8 cellular contexts compared by ENCODE assay signal in the genomic region with DNA sequence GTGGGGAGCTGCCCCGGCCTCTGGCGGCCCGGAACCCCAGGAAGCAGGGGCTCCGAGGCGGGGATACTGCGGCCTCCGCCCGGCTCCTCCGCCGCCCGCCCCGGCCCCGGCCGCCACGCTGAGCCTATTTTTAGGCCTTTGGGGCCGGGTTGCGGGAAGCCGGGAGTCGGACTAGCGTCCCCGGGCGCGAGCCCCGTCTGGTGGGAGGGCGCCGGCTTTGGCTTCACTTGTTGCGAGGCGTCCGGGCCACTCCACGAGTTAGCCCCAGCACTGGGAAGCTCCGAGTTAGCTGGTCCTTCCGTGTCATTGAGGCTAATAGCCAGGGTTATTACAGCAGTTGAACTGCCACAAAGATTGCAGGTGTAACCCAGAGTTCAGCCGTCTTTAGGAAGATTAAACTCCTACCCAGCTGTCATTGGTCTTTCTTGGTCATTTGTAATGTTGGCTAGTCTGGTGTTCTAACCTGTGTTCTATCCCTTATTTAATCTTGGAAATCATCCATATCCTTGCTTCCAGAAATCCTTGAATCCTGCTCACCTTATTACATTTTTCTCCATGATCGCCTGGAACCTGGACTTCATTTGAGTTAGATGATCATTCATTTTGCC. TPM values are rescaled to one million over a fixed set of nuclear protein-coding genes. Genes with fewer than 3 reads are reported as not detected.
DNase-seq lines count a peak whose midpoint lies in the region; ATAC-seq and TF ChIP-seq lines count a peak whose summit lies in the region.

No MANE protein-coding gene starts in this region.

- peak overlapping the region; percentile 74 for H3K27ac ChIP-seq in CD4-positive, CD25-positive, alpha-beta regulatory T cell (ENCODE audit: insufficient read depth, low read length, poor library complexity, severe bottlenecking)
- H3K27ac ChIP-seq in PC-9 = peak overlapping the region; percentile 53; the same call in 1 of the 2 replicates
- peak overlapping the region in 4 of 5 donors; percentile 95 to 97 (median 96) for H3K27ac ChIP-seq in adrenal gland
- peak overlapping the region; percentile 95 for H3K27ac ChIP-seq in rectal smooth muscle tissue (ENCODE audit: low read depth, low read length)

- peak in 1 of 2 donors; percentile 13 for TF ChIP-seq POLR2A in adrenal gland (IDR thresholded peaks at IDR 0.05)

- intact Hi-C loops in PC-9 (cut with micrococcal nuclease; ENCODE audit: unreplicated experiment) = loop anchor here (5.0 kb wide), 1 partner anchor 95 kb away; a partner anchor contains a TSS
- intact Hi-C loops in adrenal gland (cut with DNase I) = no loop called here

- no peaks in the 10 kb centered on the region for H3K9me2 ChIP-seq in PC-9 (ENCODE audit: insufficient read depth)

- H3K36me3 Mint-ChIP-seq in CD4-positive, CD25-positive, alpha-beta regulatory T cell = peaks cover 10% of the 10 kb centered on the region

- H3K9me3 Mint-ChIP-seq in CD4-positive, CD25-positive, alpha-beta regulatory T cell = no peaks in the 10 kb centered on the region

- H3K4me3 ChIP-seq in CD4-positive, CD25-positive, alpha-beta regulatory T cell (ENCODE audit: low read depth, low read length) = peak overlapping the region; percentile 65
- peak overlapping the region; percentile 81 for H3K4me3 ChIP-seq in PC-9
- H3K4me3 ChIP-seq in adrenal gland = peak overlapping the region in 3 of 4 donors; percentile 72 to 86 (median 82)
- H3K4me3 ChIP-seq in rectal smooth muscle tissue (ENCODE audit: low read length) = peak overlapping the region; percentile 78

- no peaks in the 10 kb centered on the region for H3K9me3 ChIP-seq in CD4-positive, CD25-positive, alpha-beta regulatory T cell (ENCODE audit: control insufficient read depth in 2 of 2, low read length in 2 of 2)
- H3K9me3 ChIP-seq in PC-9 (ENCODE audit: insufficient read depth, low read depth) = no peaks in the 10 kb centered on the region
- no peaks in the 10 kb centered on the region for H3K9me3 ChIP-seq in adrenal gland (replicated peaks in 1 of 3)

- peak overlapping the region; percentile 31 to 73 (median 53) for H3K27ac Mint-ChIP-seq in CD4-positive, CD25-positive, alpha-beta regulatory T cell

- no peaks in the 10 kb centered on the region for H3K27me3 Mint-ChIP-seq in CD4-positive, CD25-positive, alpha-beta regulatory T cell

- peaks cover 12% of the 10 kb centered on the region for H3K36me3 ChIP-seq in CD4-positive, CD25-positive, alpha-beta regulatory T cell (ENCODE audit: control insufficient read depth, insufficient read depth, low read length)
- H3K36me3 ChIP-seq in PC-9 (ENCODE audit: low read depth) = no peaks in the 10 kb centered on the region
- peaks cover 0 to 24% of the 10 kb centered on the region in 2 donors for H3K36me3 ChIP-seq in adrenal gland (replicated peaks in 1 of 2)
- peaks cover 4% of the 10 kb centered on the region for H3K36me3 ChIP-seq in rectal smooth muscle tissue (ENCODE audit: control insufficient read depth, insufficient read depth, low read length)

- DNase-seq in CD4-positive, CD25-positive, alpha-beta regulatory T cell = peak; percentile 4 to 40 (median 33)
- DNase-seq in PC-9 = peak in 1 of 2 experiments; percentile 43
- DNase-seq in adrenal gland = peak; percentile 51 to 68 (median 62)
- DNase-seq in hepatic stellate cell (ENCODE audit: low spot score) = peak; percentile 38
- no peak for DNase-seq in SHP77 treated with DMSO at 0.1 percent for 48 hours (lab: John Stamatoyannopoulos, UW)

- peaks cover 28% of the 10 kb centered on the region for H3K4me1 ChIP-seq in CD4-positive, CD25-positive, alpha-beta regulatory T cell (ENCODE audit: control insufficient read depth, insufficient read depth, low read length, poor library complexity, severe bottlenecking)
- H3K4me1 ChIP-seq in PC-9 (replicated peaks; ENCODE audit: insufficient read depth) = peaks cover 10% of the 10 kb centered on the region; the same call in 1 of the 2 replicates
- peaks cover 8 to 13% of the 10 kb centered on the region in 2 donors for H3K4me1 ChIP-seq in adrenal gland (replicated peaks in 1 of 2)
- H3K4me1 ChIP-seq in rectal smooth muscle tissue (ENCODE audit: control insufficient read depth, insufficient read depth, low read length) = peaks cover 14% of the 10 kb centered on the region

- H3F3A ChIP-seq in PC-9 (ENCODE audit: insufficient read depth, low read depth) = no peaks in the 10 kb centered on the region; the same call in 1 of the 2 replicates

- H4K20me1 ChIP-seq in PC-9 (ENCODE audit: insufficient read depth) = no peaks in the 10 kb centered on the region

- 2 to 13% (median 5%) methylated on average over 3 to 34 of the region's 34 CpGs for WGBS in adrenal gland, 4 donors

- peak overlapping the region; percentile 45 for H3K9ac ChIP-seq in rectal smooth muscle tissue (ENCODE audit: low read length)

- CTCF ChIA-PET in PC-9 (lab: Charles Lee) = no interaction called here

- peak overlapping the region; percentile 96 for H2AFZ ChIP-seq in PC-9

- no peaks in the 10 kb centered on the region for H3K27me3 ChIP-seq in CD4-positive, CD25-positive, alpha-beta regulatory T cell (ENCODE audit: control insufficient read depth, insufficient read depth, low read length)
- H3K27me3 ChIP-seq in PC-9 (ENCODE audit: insufficient read depth, low read depth) (no peaks in the 10 kb centered on the region), adrenal gland (no peaks in the 10 kb centered on the region), rectal smooth muscle tissue (ENCODE audit: control insufficient read depth, insufficient read depth, low read length) (no peaks in the 10 kb centered on the region)

- H3K79me2 ChIP-seq in PC-9 (ENCODE audit: low read depth) = no peaks in the 10 kb centered on the region

- peak overlapping the region; percentile 79 to 92 (median 84) for H3K4me3 Mint-ChIP-seq in CD4-positive, CD25-positive, alpha-beta regulatory T cell

- POLR2A ChIA-PET in PC-9 (lab: Charles Lee; ENCODE audit: unreplicated experiment) = interaction anchor here (0.5 to 0.7 kb wide), 3 partner anchors 77 to 1537 kb away, joined by 3 to 8 read pairs (median 4); no protein-coding TSS in a partner anchor

- H3K4me2 ChIP-seq in PC-9 = peak overlapping the region; percentile 88

- TF ChIP-seq CTCF in PC-9 (conservative IDR thresholded peaks at IDR 0.05) = no peak
- no peak for TF ChIP-seq CTCF in adrenal gland (IDR thresholded peaks at IDR 0.05)

- H3K4me1 Mint-ChIP-seq in CD4-positive, CD25-positive, alpha-beta regulatory T cell = peaks cover 15 to 39% (median 28%) of the 10 kb centered on the region in 4 donors

- peak in 1 of 2 donors; percentile 6 for ATAC-seq in CD4-positive, CD25-positive, alpha-beta regulatory T cell (ENCODE audit: low read depth in 2 of 2)
- ATAC-seq in GM18870 (IDR thresholded peaks at IDR 0.05; ENCODE audit: unreplicated experiment) (peak; percentile 7), HG03097 (IDR thresholded peaks at IDR 0.05; ENCODE audit: low FRiP score, unreplicated experiment) (peak; percentile 3)

- no TSS peak for BruUV-seq in PC-9 (replicated peaks; lab: Mats Ljungman, UMichigan)

RNA-seq across cellular contexts. Expression of a gene that starts 0.8 kb away (rescaled TPM):
- 19.2 TPM for total RNA-seq in CD4-positive, CD25-positive, alpha-beta regulatory T cell
- polyA plus RNA-seq in CD4-positive, CD25-positive, alpha-beta regulatory T cell = 10 to 100 TPM; 56.4 to 59.3 (median 57.6) TPM
- 16.5 and 20.3 TPM in 2 replicates for total RNA-seq in PC-9 (2021)
- total RNA-seq in adrenal gland = 10 to 100 TPM; 25.6 to 53.6 (median 38.7) TPM
- 10 to 100 TPM; 17.3 to 52.5 (median 21.7) TPM for polyA plus RNA-seq in adrenal gland
